ENCODE assay signal across 2 cellular contexts in genomic region chr9:132181796-132182521, GRCh38.
TF ChIP-seq lines count a peak whose summit lies in the region.

No MANE protein-coding gene starts in this region.

TF ChIP-seq in HepG2, 621 proteins besides CTCF, POLR2A, EP300 and RAD21:
- no peak for TF ChIP-seq ZBTB1 (CRISPR knock-in tag; IDR thresholded peaks at IDR 0.05; ENCODE audit: borderline replicate concordance)
- TF ChIP-seq, protein P1, sequence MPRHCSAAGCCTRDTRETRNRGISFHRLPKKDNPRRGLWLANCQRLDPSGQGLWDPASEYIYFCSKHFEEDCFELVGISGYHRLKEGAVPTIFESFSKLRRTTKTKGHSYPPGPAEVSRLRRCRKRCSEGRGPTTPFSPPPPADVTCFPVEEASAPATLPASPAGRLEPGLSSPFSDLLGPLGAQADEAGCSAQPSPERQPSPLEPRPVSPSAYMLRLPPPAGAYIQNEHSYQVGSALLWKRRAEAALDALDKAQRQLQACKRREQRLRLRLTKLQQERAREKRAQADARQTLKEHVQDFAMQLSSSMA (CRISPR knock-in tag; IDR thresholded peaks at IDR 0.05): no peak
- TF ChIP-seq ZNF768 (CRISPR knock-in tag; IDR thresholded peaks at IDR 0.05): peak; percentile 78; the same call in 1 of the 2 replicates
- TF ChIP-seq TRIM24 (CRISPR knock-in tag; IDR thresholded peaks at IDR 0.05): no peak
- TF ChIP-seq ZNF747 (CRISPR knock-in tag; IDR thresholded peaks at IDR 0.05; ENCODE audit: borderline replicate concordance): no peak
TF ChIP-seq in HepG2: peak in this region for 1.

TF ChIP-seq in H1, 55 proteins besides CTCF, POLR2A, EP300 and RAD21:
- TF ChIP-seq, protein P2, sequence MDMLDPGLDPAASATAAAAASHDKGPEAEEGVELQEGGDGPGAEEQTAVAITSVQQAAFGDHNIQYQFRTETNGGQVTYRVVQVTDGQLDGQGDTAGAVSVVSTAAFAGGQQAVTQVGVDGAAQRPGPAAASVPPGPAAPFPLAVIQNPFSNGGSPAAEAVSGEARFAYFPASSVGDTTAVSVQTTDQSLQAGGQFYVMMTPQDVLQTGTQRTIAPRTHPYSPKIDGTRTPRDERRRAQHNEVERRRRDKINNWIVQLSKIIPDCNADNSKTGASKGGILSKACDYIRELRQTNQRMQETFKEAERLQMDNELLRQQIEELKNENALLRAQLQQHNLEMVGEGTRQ (IDR thresholded peaks at IDR 0.05; ENCODE audit: low read length): no peak
- TF ChIP-seq BRCA1 (IDR thresholded peaks at IDR 0.05; ENCODE audit: low read depth, low read length) (no peak), TAF1 (IDR thresholded peaks at IDR 0.05; ENCODE audit: low read depth, low read length) (no peak), SP1 (IDR thresholded peaks at IDR 0.05; ENCODE audit: low read depth, low read length) (no peak), FOSL1 (IDR thresholded peaks at IDR 0.05; ENCODE audit: insufficient read depth, low read depth, low read length) (no peak)
